In genomic region chr2:30259071-30259470, GRCh38 we compare ENCODE assay signal across 21 cellular contexts. TPM values are rescaled to one million over a fixed set of nuclear protein-coding genes. Genes with fewer than 3 reads are reported as not detected.
DNase-seq lines count a peak whose midpoint lies in the region; ATAC-seq and TF ChIP-seq lines count a peak whose summit lies in the region.
"Had no signal": no experiment of that assay in that cellular context is flagged by ENCODE, and none has a peak within 500 bp of the region (broad histone marks: within the 10 kb centered on the region; RNA-seq: fewer than 3 reads in every experiment).

No MANE protein-coding gene starts in this region.

- H3K27me3 Mint-ChIP-seq in T-helper 1 cell treated with Interleukin-12 subunit alpha and Interleukin-12 subunit beta and Interleukin-4 antibody, amounts not matched to agents 30 μg/mL and 1 μg/mL, for 36 hours (ENCODE audit: low read depth), result no peaks in the 10 kb centered on the region
- no peaks in the 10 kb centered on the region for H3K27me3 Mint-ChIP-seq in CD4-positive, alpha-beta T cell
- no peaks in the 10 kb centered on the region for H3K27me3 Mint-ChIP-seq in activated T-helper 17 cell treated with anti-CD3 and anti-CD28 coated beads, Interleukin-2, amount 50 U/mL, for 72 hours
- H3K27me3 Mint-ChIP-seq in naive thymus-derived CD4-positive, alpha-beta T cell, result no peaks in the 10 kb centered on the region

- no peak overlapping the region for H4K8ac ChIP-seq in mesenchymal stem cell (ENCODE audit: low read length)

- no peak overlapping the region for H4K91ac ChIP-seq in mesenchymal stem cell (ENCODE audit: low read length)

- no peak for DNase-seq in T-helper 1 cell
- DNase-seq in CD4-positive, alpha-beta T cell, result no peak
- no peak for DNase-seq in naive thymus-derived CD4-positive, alpha-beta T cell
- DNase-seq in mesenchymal stem cell, result no peak
- DNase-seq: DMS53; GDM1; HFFc6; NCI-H2081; NCI-H446; nephron progenitor cell; OCI-M1; pancreas; spleen; stimulated activated CD4-positive, alpha-beta T cell treated with anti-CD3 and anti-CD28 coated beads, Interleukin-2, amount 100 ng/mL, for 48 hours; stimulated activated naive CD4-positive, alpha-beta T cell; thyroid gland had no signal

- H3K4me3 ChIP-seq in naive thymus-derived CD4-positive, alpha-beta T cell (ENCODE audit: low read length), result no peak overlapping the region
- no peak overlapping the region for H3K4me3 ChIP-seq in mesenchymal stem cell (ENCODE audit: insufficient read depth in 1 of 2, low read depth in 1 of 2, low read length in 2 of 2)
- H3K4me3 ChIP-seq: pancreas, spleen, thyroid gland had no signal

- intact Hi-C loops in CD4-positive, alpha-beta T cell (cut with DNase I, micrococcal nuclease), result loop anchor here in 1 of 2 experiments (5.0 kb wide), 1 partner anchor 78 kb away; no protein-coding TSS in a partner anchor
- intact Hi-C loops in naive thymus-derived CD4-positive, alpha-beta T cell (cut with micrococcal nuclease), result loop anchor here in 1 of 2 donors (5.0 kb wide), 1 partner anchor 163 kb away; no protein-coding TSS in a partner anchor

- POLR2A ChIA-PET in CD4-positive, alpha-beta T cell (lab: Charles Lee), result interaction anchor here (1.5 to 17.7 kb wide), 4 partner anchors 25 to 163 kb away, joined by 8 to 373 read pairs (median 8); partner anchors contain the start of gene LBH
- POLR2A ChIA-PET in naive thymus-derived CD4-positive, alpha-beta T cell (lab: Charles Lee), result interaction anchor here (0.6 to 42.6 kb wide), 7 partner anchors 22 to 187 kb away, joined by 3 to 901 read pairs (median 6); partner anchors contain the start of gene LBH

- no peak overlapping the region for H3K9ac ChIP-seq in mesenchymal stem cell (ENCODE audit: low read length)

- no peak overlapping the region for H2BK12ac ChIP-seq in mesenchymal stem cell (ENCODE audit: low read length in 2 of 2)

- H2BK120ac ChIP-seq in mesenchymal stem cell (ENCODE audit: low read depth, low read length), result no peak overlapping the region

- no peak overlapping the region for H3K14ac ChIP-seq in mesenchymal stem cell (ENCODE audit: low read length in 2 of 2)

- peaks cover 8 to 45% (median 25%) of the 10 kb centered on the region in 3 experiments for H3K36me3 ChIP-seq in naive thymus-derived CD4-positive, alpha-beta T cell (ENCODE audit: control insufficient read depth in 2 of 3, insufficient read depth in 3 of 3, low read length in 3 of 3)
- H3K36me3 ChIP-seq in mesenchymal stem cell (ENCODE audit: control insufficient read depth in 1 of 2, insufficient read depth in 2 of 2, low read depth in 1 of 2, low read length in 2 of 2), result peaks cover 10 to 21% of the 10 kb centered on the region in 2 experiments
- H3K36me3 ChIP-seq: pancreas had no signal

- no peak for TF ChIP-seq CTCF in CD4-positive, alpha-beta T cell (IDR thresholded peaks at IDR 0.05)

- no peaks in the 10 kb centered on the region for H3K79me1 ChIP-seq in mesenchymal stem cell (replicated peaks; ENCODE audit: low read length, poor library complexity, severe bottlenecking)

- no peak overlapping the region for H2BK15ac ChIP-seq in mesenchymal stem cell (ENCODE audit: low read depth, poor library complexity, severe bottlenecking)

- no peak overlapping the region for H3K23ac ChIP-seq in mesenchymal stem cell (ENCODE audit: low read length in 2 of 2)

- H3K27ac ChIP-seq in CD4-positive, alpha-beta T cell (ENCODE audit: low read depth, low read length), result peak overlapping the region; percentile 79
- peak overlapping the region; percentile 86 for H3K27ac ChIP-seq in naive thymus-derived CD4-positive, alpha-beta T cell (ENCODE audit: low read depth, low read length)
- H3K27ac ChIP-seq in mesenchymal stem cell (ENCODE audit: low read length, poor library complexity, severe bottlenecking), result no peak overlapping the region
- H3K27ac ChIP-seq: 22Rv1, pancreas, thyroid gland had no signal

- peaks cover 63% of the 10 kb centered on the region for H3K4me1 Mint-ChIP-seq in T-helper 1 cell treated with Interleukin-12 subunit alpha and Interleukin-12 subunit beta and Interleukin-4 antibody, amounts not matched to agents 30 μg/mL and 1 μg/mL, for 36 hours (ENCODE audit: low read depth)
- H3K4me1 Mint-ChIP-seq in CD4-positive, alpha-beta T cell (ENCODE audit: low read depth), result peaks cover 95% of the 10 kb centered on the region
- peaks cover 62% of the 10 kb centered on the region for H3K4me1 Mint-ChIP-seq in activated T-helper 17 cell treated with anti-CD3 and anti-CD28 coated beads, Interleukin-2, amount 50 U/mL, for 72 hours
- peaks cover 55 to 96% (median 91%) of the 10 kb centered on the region in 7 donors for H3K4me1 Mint-ChIP-seq in naive thymus-derived CD4-positive, alpha-beta T cell

- H3K27me3 ChIP-seq in CD4-positive, alpha-beta T cell (ENCODE audit: control insufficient read depth, insufficient read depth, low read length), result no peaks in the 10 kb centered on the region
- H3K27me3 ChIP-seq in naive thymus-derived CD4-positive, alpha-beta T cell (ENCODE audit: control insufficient read depth in 2 of 2, insufficient read depth in 2 of 2, low read length in 2 of 2), result no peaks in the 10 kb centered on the region
- H3K27me3 ChIP-seq in mesenchymal stem cell (ENCODE audit: control insufficient read depth in 1 of 2, insufficient read depth in 1 of 2, low read length in 2 of 2), result no peaks in the 10 kb centered on the region
- H3K27me3 ChIP-seq: pancreas, spleen, thyroid gland had no signal

- no peak overlapping the region for H3K18ac ChIP-seq in mesenchymal stem cell (ENCODE audit: low read depth in 1 of 2, low read length in 2 of 2)

- H2BK5ac ChIP-seq in mesenchymal stem cell (ENCODE audit: low read depth, low read length, poor library complexity, severe bottlenecking), result no peak overlapping the region

- peaks cover 14% of the 10 kb centered on the region for H3K9me3 Mint-ChIP-seq in T-helper 1 cell treated with Interleukin-12 subunit alpha and Interleukin-12 subunit beta and Interleukin-4 antibody, amounts not matched to agents 30 μg/mL and 1 μg/mL, for 36 hours
- H3K9me3 Mint-ChIP-seq in CD4-positive, alpha-beta T cell, result no peaks in the 10 kb centered on the region
- peaks cover 5% of the 10 kb centered on the region for H3K9me3 Mint-ChIP-seq in activated T-helper 17 cell treated with anti-CD3 and anti-CD28 coated beads, Interleukin-2, amount 50 U/mL, for 72 hours
- H3K9me3 Mint-ChIP-seq in naive thymus-derived CD4-positive, alpha-beta T cell, result peaks cover 0 to 19% (median 0%) of the 10 kb centered on the region in 11 donors

- ATAC-seq in CD4-positive, alpha-beta T cell (ENCODE audit: poor library complexity), result no peak
- ATAC-seq in activated T-helper 17 cell treated with anti-CD3 and anti-CD28 coated beads, Interleukin-2, amount 50 U/mL, for 72 hours (replicated peaks), result no peak
- ATAC-seq in naive thymus-derived CD4-positive, alpha-beta T cell, result no peak
- ATAC-seq in HG03432 (IDR thresholded peaks at IDR 0.05; ENCODE audit: unreplicated experiment), result no peak
- ATAC-seq in GM21423 (IDR thresholded peaks at IDR 0.05; ENCODE audit: unreplicated experiment), result no peak
- ATAC-seq: pancreas had no signal

- no peak overlapping the region for H3K4me3 Mint-ChIP-seq in T-helper 1 cell treated with Interleukin-12 subunit alpha and Interleukin-12 subunit beta and Interleukin-4 antibody, amounts not matched to agents 30 μg/mL and 1 μg/mL, for 36 hours
- H3K4me3 Mint-ChIP-seq in CD4-positive, alpha-beta T cell, result peak overlapping the region; percentile 77
- H3K4me3 Mint-ChIP-seq in activated T-helper 17 cell treated with anti-CD3 and anti-CD28 coated beads, Interleukin-2, amount 50 U/mL, for 72 hours, result peak overlapping the region; percentile 39
- H3K4me3 Mint-ChIP-seq in naive thymus-derived CD4-positive, alpha-beta T cell, result peak overlapping the region in 9 of 10 donors; percentile 59 to 87 (median 79)
- H3K4me3 Mint-ChIP-seq: HFFc6, nephron progenitor cell had no signal

- no peaks in the 10 kb centered on the region for H3K9me3 ChIP-seq in CD4-positive, alpha-beta T cell (ENCODE audit: control insufficient read depth, low read length)
- H3K9me3 ChIP-seq in naive thymus-derived CD4-positive, alpha-beta T cell (ENCODE audit: control insufficient read depth in 2 of 3, low read length in 3 of 3), result no peaks in the 10 kb centered on the region
- H3K9me3 ChIP-seq in mesenchymal stem cell (ENCODE audit: control insufficient read depth, low read length), result peaks cover 5% of the 10 kb centered on the region
- H3K9me3 ChIP-seq: pancreas, thyroid gland had no signal

- H2AFZ ChIP-seq in mesenchymal stem cell (ENCODE audit: low read depth, low read length), result no peak overlapping the region

- WGBS in mesenchymal stem cell, result 93% methylated on average over 16 of the region's 16 CpGs

- peak overlapping the region; percentile 36 for H3K27ac Mint-ChIP-seq in T-helper 1 cell treated with Interleukin-12 subunit alpha and Interleukin-12 subunit beta and Interleukin-4 antibody, amounts not matched to agents 30 μg/mL and 1 μg/mL, for 36 hours
- H3K27ac Mint-ChIP-seq in CD4-positive, alpha-beta T cell, result peak overlapping the region; percentile 99
- H3K27ac Mint-ChIP-seq in activated T-helper 17 cell treated with anti-CD3 and anti-CD28 coated beads, Interleukin-2, amount 50 U/mL, for 72 hours, result peak overlapping the region; percentile 97
- H3K27ac Mint-ChIP-seq in naive thymus-derived CD4-positive, alpha-beta T cell, result peak overlapping the region in 8 of 9 donors; percentile 87 to 100 (median 96)
- H3K27ac Mint-ChIP-seq: HFFc6, nephron progenitor cell had no signal

- H3K4me2 ChIP-seq in mesenchymal stem cell (ENCODE audit: low read length, poor library complexity, severe bottlenecking), result no peak overlapping the region

- H3K36me3 Mint-ChIP-seq in T-helper 1 cell treated with Interleukin-12 subunit alpha and Interleukin-12 subunit beta and Interleukin-4 antibody, amounts not matched to agents 30 μg/mL and 1 μg/mL, for 36 hours (ENCODE audit: low read depth), result peaks cover 59% of the 10 kb centered on the region
- peaks cover 86% of the 10 kb centered on the region for H3K36me3 Mint-ChIP-seq in CD4-positive, alpha-beta T cell (ENCODE audit: low read depth)
- peaks cover 94% of the 10 kb centered on the region for H3K36me3 Mint-ChIP-seq in activated T-helper 17 cell treated with anti-CD3 and anti-CD28 coated beads, Interleukin-2, amount 50 U/mL, for 72 hours (ENCODE audit: low read depth)
- H3K36me3 Mint-ChIP-seq in naive thymus-derived CD4-positive, alpha-beta T cell, result peaks cover 15 to 72% (median 50%) of the 10 kb centered on the region in 5 donors

- CTCF ChIA-PET in CD4-positive, alpha-beta T cell (lab: Charles Lee), result interaction anchor here (0.6 to 1.6 kb wide), 5 partner anchors 11 to 194 kb away, joined by 3 to 8 read pairs (median 4); no protein-coding TSS in a partner anchor
- CTCF ChIA-PET in naive thymus-derived CD4-positive, alpha-beta T cell (lab: Charles Lee), result interaction anchor here (0.6 to 1.5 kb wide), 5 partner anchors 28 to 453 kb away, joined by 3 to 4 read pairs (median 3); partner anchors contain the start of gene LBH

- no peak overlapping the region for H3K4ac ChIP-seq in mesenchymal stem cell (ENCODE audit: low read depth in 1 of 2, low read length in 2 of 2)

- peaks cover 28 to 86% of the 10 kb centered on the region in 2 donors for H3K4me1 ChIP-seq in naive thymus-derived CD4-positive, alpha-beta T cell (ENCODE audit: control insufficient read depth in 2 of 2, insufficient read depth in 2 of 2, low read length in 2 of 2)
- no peaks in the 10 kb centered on the region for H3K4me1 ChIP-seq in mesenchymal stem cell (ENCODE audit: control insufficient read depth, insufficient read depth, low read depth, low read length)

- H2AK5ac ChIP-seq in mesenchymal stem cell (ENCODE audit: low read length, severe bottlenecking), result no peak overlapping the region

RNA-seq across cellular contexts. Expression of gene LBH, which starts 27.7 kb away (rescaled TPM):
- total RNA-seq in CD4-positive, alpha-beta T cell, result 100 to 1,000 TPM; 131 to 135 TPM
- 100 to 1,000 TPM in 1 of 2 donors, 10 to 100 TPM in 1; 38.9 to 154 TPM for total RNA-seq in activated T-helper 17 cell treated with anti-CD3 and anti-CD28 coated beads, Interleukin-2, amount 50 U/mL, for 72 hours
- total RNA-seq in naive thymus-derived CD4-positive, alpha-beta T cell, result 100 to 1,000 TPM; 146 to 517 (median 192) TPM
- polyA plus RNA-seq in naive thymus-derived CD4-positive, alpha-beta T cell, result 100 to 1,000 TPM; 269 to 292 TPM
- polyA plus RNA-seq in mesenchymal stem cell (2013, experiment 1 of 2), result 76.4 TPM
- 77.4 TPM for polyA plus RNA-seq in mesenchymal stem cell (2013, experiment 2 of 2)

Comparison
In these comparisons a context has a peak if more than half of its experiments do, and no peak if none do; other contexts are left out.
1. H3K27ac Mint-ChIP-seq: peak in every context shown above with its lines; median percentile 99 in CD4-positive, alpha-beta T cell; 97 in activated T-helper 17 cell treated with anti-CD3 and anti-CD28 coated beads, Interleukin-2, amount 50 U/mL, for 72 hours; 96 in naive thymus-derived CD4-positive, alpha-beta T cell; 36 in T-helper 1 cell treated with Interleukin-12 subunit alpha and Interleukin-12 subunit beta and Interleukin-4 antibody, amounts not matched to agents 30 μg/mL and 1 μg/mL, for 36 hours.